ENCODE assay signal across 6 cellular contexts in genomic region chr5:177498013-177498847, GRCh38. TPM values are rescaled to one million over a fixed set of nuclear protein-coding genes. Genes with fewer than 3 reads are reported as not detected.
DNase-seq lines count a peak whose midpoint lies in the region; ATAC-seq, FAIRE-seq and TF ChIP-seq lines count a peak whose summit lies in the region.

No MANE protein-coding gene starts in this region.

- H3K4me1 Mint-ChIP-seq in activated CD4-positive, alpha-beta T cell treated with anti-CD3 and anti-CD28 coated beads, Interleukin-2, amount 10 ng/mL, durations not matched to agents 24 days and 14 days = peaks cover 36% of the 10 kb centered on the region
- peaks cover 56% of the 10 kb centered on the region for H3K4me1 Mint-ChIP-seq in chondrocyte (ENCODE audit: low read depth)

- peaks cover 3% of the 10 kb centered on the region for H3K36me3 Mint-ChIP-seq in activated CD4-positive, alpha-beta T cell treated with anti-CD3 and anti-CD28 coated beads, Interleukin-2, amount 10 ng/mL, durations not matched to agents 24 days and 14 days (ENCODE audit: low read depth)
- peaks cover 2% of the 10 kb centered on the region for H3K36me3 Mint-ChIP-seq in chondrocyte (ENCODE audit: low read depth)

- H3K9me3 Mint-ChIP-seq in activated CD4-positive, alpha-beta T cell treated with anti-CD3 and anti-CD28 coated beads, Interleukin-2, amount 10 ng/mL, durations not matched to agents 24 days and 14 days = no peaks in the 10 kb centered on the region
- H3K9me3 Mint-ChIP-seq in chondrocyte (ENCODE audit: low read depth) = no peaks in the 10 kb centered on the region

- 9 to 10% methylated on average over 42 to 48 of the region's 48 CpGs for WGBS in pancreas, 2 donors

- H3K4me3 ChIP-seq in pancreas = peak overlapping the region; percentile 61 to 79 (median 69)

- intact Hi-C loops in activated CD4-positive, alpha-beta T cell treated with anti-CD3 and anti-CD28 coated beads, Interleukin-2, amount 10 ng/mL, durations not matched to agents 24 days and 14 days (cut with micrococcal nuclease) = no loop called here
- intact Hi-C loops in pancreas (cut with DNase I) = no loop called here
- intact Hi-C loops in head of caudate nucleus (cut with DNase I) = loop anchor here (5.0 kb wide), 1 partner anchor 41 kb away; no protein-coding TSS in a partner anchor

- peaks cover 0 to 5% (median 0%) of the 10 kb centered on the region in 3 donors for H3K4me1 ChIP-seq in pancreas

- no peak for FAIRE-seq in pancreas (lab: Jason Lieb, UNC)

- TF ChIP-seq CTCF in chondrocyte (IDR thresholded peaks at IDR 0.05) (no peak), pancreas (IDR thresholded peaks at IDR 0.05) (no peak)

- no peaks in the 10 kb centered on the region for H3K27me3 ChIP-seq in pancreas

- no peaks in the 10 kb centered on the region for H3K36me3 ChIP-seq in pancreas

- peaks cover 21% of the 10 kb centered on the region for H3K27me3 Mint-ChIP-seq in activated CD4-positive, alpha-beta T cell treated with anti-CD3 and anti-CD28 coated beads, Interleukin-2, amount 10 ng/mL, durations not matched to agents 24 days and 14 days
- H3K27me3 Mint-ChIP-seq in chondrocyte (ENCODE audit: low read depth) = no peaks in the 10 kb centered on the region

- H3K9me3 ChIP-seq in pancreas = no peaks in the 10 kb centered on the region

- no peak for DNase-seq in activated CD4-positive, alpha-beta T cell treated with anti-CD3 and anti-CD28 coated beads, Interleukin-2, amount 10 ng/mL, durations not matched to agents 24 days and 14 days
- DNase-seq in activated CD4-positive, alpha-beta T cell treated with anti-CD3 and anti-CD28 coated beads for 1 hour = no peak
- DNase-seq in chondrocyte (ENCODE audit: low spot score) (no peak), pancreas (peak in 4 of 6 donors; percentile 47 to 83 (median 64)), head of caudate nucleus (no peak), KG1 (lab: John Stamatoyannopoulos, UW) (no peak)

- H3K27ac Mint-ChIP-seq in activated CD4-positive, alpha-beta T cell treated with anti-CD3 and anti-CD28 coated beads, Interleukin-2, amount 10 ng/mL, durations not matched to agents 24 days and 14 days = peak overlapping the region; percentile 78
- H3K27ac Mint-ChIP-seq in chondrocyte (ENCODE audit: unreplicated experiment) = peak overlapping the region; percentile 95

- ATAC-seq in pancreas = peak; percentile 7 to 11 (median 7)

- H3K27ac ChIP-seq in pancreas = peak overlapping the region in 1 of 4 donors; percentile 27

- peak overlapping the region; percentile 89 for H3K4me3 Mint-ChIP-seq in activated CD4-positive, alpha-beta T cell treated with anti-CD3 and anti-CD28 coated beads, Interleukin-2, amount 10 ng/mL, durations not matched to agents 24 days and 14 days
- H3K4me3 Mint-ChIP-seq in chondrocyte (ENCODE audit: unreplicated experiment) = peak overlapping the region; percentile 89

RNA-seq across cellular contexts. Expression of gene PDLIM7, which starts 0.8 kb away (rescaled TPM):
- total RNA-seq in activated CD4-positive, alpha-beta T cell treated with anti-CD3 and anti-CD28 coated beads, Interleukin-2, amount 10 ng/mL, durations not matched to agents 24 days and 14 days = 64.9 and 65.3 TPM in 2 replicates
- total RNA-seq in chondrocyte (563 to 633 TPM (median 613 TPM) in 3 replicates), pancreas (10 to 100 TPM in 2 of 6 donors, 1 to 10 TPM in 4; 3.9 to 39.9 (median 8.7) TPM)
- polyA plus RNA-seq in pancreas = 10 to 100 TPM; 23.2 to 38.0 TPM

RNA-seq across cellular contexts. Expression of gene DOK3, which starts 11.4 kb away (rescaled TPM):
- total RNA-seq in activated CD4-positive, alpha-beta T cell treated with anti-CD3 and anti-CD28 coated beads, Interleukin-2, amount 10 ng/mL, durations not matched to agents 24 days and 14 days = 4.5 and 5.2 TPM in 2 replicates
- total RNA-seq in chondrocyte (4.7 to 7.7 TPM (median 7.5 TPM) in 3 replicates), pancreas (10 to 100 TPM in 1 of 6 donors, 1 to 10 TPM in 4, under 1 TPM in 1; 0.98 to 11.4 (median 4.3) TPM)
- 1 to 10 TPM; 3.9 to 6.5 TPM for polyA plus RNA-seq in pancreas

RNA-seq across cellular contexts. Expression of gene DDX41, which starts 18.5 kb away (rescaled TPM):
- 157 and 172 TPM in 2 replicates for total RNA-seq in activated CD4-positive, alpha-beta T cell treated with anti-CD3 and anti-CD28 coated beads, Interleukin-2, amount 10 ng/mL, durations not matched to agents 24 days and 14 days
- total RNA-seq in chondrocyte = 77.2 to 79.0 TPM (median 78.6 TPM) in 3 replicates
- total RNA-seq in pancreas = 10 to 100 TPM; 24.3 to 47.4 (median 39.4) TPM
- polyA plus RNA-seq in pancreas = 10 to 100 TPM; 68.3 to 88.1 TPM

RNA-seq across cellular contexts. Expression of gene DBN1, which starts 24.8 kb away (rescaled TPM):
- 22.0 and 23.5 TPM in 2 replicates for total RNA-seq in activated CD4-positive, alpha-beta T cell treated with anti-CD3 and anti-CD28 coated beads, Interleukin-2, amount 10 ng/mL, durations not matched to agents 24 days and 14 days
- total RNA-seq in chondrocyte = 207 to 277 TPM (median 274 TPM) in 3 replicates
- total RNA-seq in pancreas = 10 to 100 TPM; 10.2 to 38.2 (median 15.7) TPM
- 10 to 100 TPM; 17.1 to 29.2 TPM for polyA plus RNA-seq in pancreas

RNA-seq across cellular contexts. Expression of gene PRR7, which starts 51.6 kb away (rescaled TPM):
- 13.6 TPM in 2 replicates for total RNA-seq in activated CD4-positive, alpha-beta T cell treated with anti-CD3 and anti-CD28 coated beads, Interleukin-2, amount 10 ng/mL, durations not matched to agents 24 days and 14 days
- total RNA-seq in chondrocyte (4.8 to 5.5 TPM (median 5.3 TPM) in 3 replicates), pancreas (1 to 10 TPM; 1.7 to 3.5 (median 2.5) TPM)
- polyA plus RNA-seq in pancreas = 1 to 10 TPM; 2.8 to 3.2 TPM

Comparison
In these comparisons a context has a peak if more than half of its experiments do, and no peak if none do; other contexts are left out.
1. DNase-seq: peak in pancreas (4 of 6); none in activated CD4-positive, alpha-beta T cell treated with anti-CD3 and anti-CD28 coated beads, Interleukin-2, amount 10 ng/mL, durations not matched to agents 24 days and 14 days (single experiment), activated CD4-positive, alpha-beta T cell treated with anti-CD3 and anti-CD28 coated beads for 1 hour (single experiment), chondrocyte (single experiment), head of caudate nucleus (0 of 42) and KG1 (single experiment).